Comparison of ENCODE assay signal across 14 cellular contexts in the genomic region with DNA sequence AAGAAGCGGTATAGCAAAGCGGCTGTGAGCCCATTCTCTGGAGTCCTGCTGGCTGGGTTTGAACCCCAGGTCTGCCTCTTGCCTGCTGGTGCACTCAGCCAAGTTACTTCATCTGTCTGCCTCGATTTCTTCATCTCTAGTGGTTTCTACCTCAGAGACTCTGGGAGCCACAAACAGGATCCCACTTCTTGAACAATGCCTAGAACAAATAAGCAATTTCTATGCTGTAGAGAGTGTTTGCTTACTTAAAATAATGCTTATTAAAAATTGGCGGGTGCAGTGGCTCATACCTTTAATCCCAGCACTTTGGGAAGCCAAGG.
DNase-seq lines count a peak whose midpoint lies in the region; ATAC-seq and TF ChIP-seq lines count a peak whose summit lies in the region.
"Had no signal": no experiment of that assay in that cellular context is flagged by ENCODE, and none has a peak within 500 bp of the region (broad histone marks: within the 10 kb centered on the region; RNA-seq: fewer than 3 reads in every experiment).

No MANE protein-coding gene starts in this region.

- H3K4me1 ChIP-seq in OCI-LY7 (ENCODE audit: insufficient read depth, low read length, poor library complexity, severe bottlenecking) (peaks cover 39% of the 10 kb centered on the region), stomach (peaks cover 11 to 45% (median 21%) of the 10 kb centered on the region in 4 donors)
- H3K4me1 ChIP-seq in effector memory CD4-positive, alpha-beta T cell (ENCODE audit: control insufficient read depth, insufficient read depth, low read length, poor library complexity, severe bottlenecking), result peaks cover 22% of the 10 kb centered on the region

- TF ChIP-seq CTCF in OCI-LY7 (conservative IDR thresholded peaks at IDR 0.05; ENCODE audit: low read length), result no peak
- no peak for TF ChIP-seq CTCF in stomach (IDR thresholded peaks at IDR 0.05)

- no TSS peak for BruUV-seq in OCI-LY7 (replicated peaks; lab: Mats Ljungman, UMichigan)

- peaks cover 11% of the 10 kb centered on the region for H3K36me3 ChIP-seq in OCI-LY7 (ENCODE audit: insufficient read depth, low read length)
- H3K36me3 ChIP-seq in effector memory CD4-positive, alpha-beta T cell (ENCODE audit: control insufficient read depth, insufficient read depth, low read length), result peaks cover 7% of the 10 kb centered on the region
- peaks cover 0 to 6% (median 2%) of the 10 kb centered on the region in 4 donors for H3K36me3 ChIP-seq in stomach

- H3K27ac ChIP-seq in OCI-LY7 (ENCODE audit: low read depth, low read length, poor library complexity, severe bottlenecking), result peak overlapping the region; percentile 33
- peak overlapping the region; percentile 38 for H3K27ac ChIP-seq in effector memory CD4-positive, alpha-beta T cell (ENCODE audit: insufficient read depth, low read length, poor library complexity, severe bottlenecking)
- peak overlapping the region in 3 of 5 donors; percentile 5 to 40 (median 23) for H3K27ac ChIP-seq in stomach

- H3K4me3 ChIP-seq in OCI-LY7 (ENCODE audit: low read depth, low read length, poor library complexity, severe bottlenecking) (peak overlapping the region; percentile 5), stomach (no peak overlapping the region)
- H3K4me3 ChIP-seq in effector memory CD4-positive, alpha-beta T cell (ENCODE audit: insufficient read depth, low read depth, low read length, poor library complexity, severe bottlenecking), result no peak overlapping the region

- H3K9me2 ChIP-seq in OCI-LY7 (ENCODE audit: insufficient read depth, low read length), result no peaks in the 10 kb centered on the region

- H3K27me3 Mint-ChIP-seq in activated CD8-positive, alpha-beta memory T cell treated with anti-CD3 and anti-CD28 coated beads, Interleukin-2, amount 10 ng/mL, durations not matched to agents 7 days and 5 days, result no peaks in the 10 kb centered on the region
- no peaks in the 10 kb centered on the region for H3K27me3 Mint-ChIP-seq in activated T-cell treated with anti-CD3 and anti-CD28 coated beads, Interleukin-2, amount 50 U/mL, for 24 hours
- H3K27me3 Mint-ChIP-seq: activated CD4-positive, alpha-beta T cell treated with anti-CD3 and anti-CD28 coated beads for 36 hours had no signal

- CTCF ChIA-PET in activated CD8-positive, alpha-beta memory T cell treated with anti-CD3 and anti-CD28 coated beads, Interleukin-2, amount 10 ng/mL, durations not matched to agents 7 days and 5 days (lab: Charles Lee), result interaction anchor here (1.0 to 1.9 kb wide), 7 partner anchors 16 to 93 kb away, joined by 3 to 10 read pairs (median 4); no protein-coding TSS in a partner anchor
- CTCF ChIA-PET in OCI-LY7 (lab: Charles Lee; ENCODE audit: unreplicated experiment), result no interaction called here

- H3K79me2 ChIP-seq in OCI-LY7 (ENCODE audit: insufficient read depth, low read depth, low read length), result peaks cover 14% of the 10 kb centered on the region; the same call in 1 of the 2 replicates

- intact Hi-C loops in OCI-LY7 (cut with micrococcal nuclease; ENCODE audit: unreplicated experiment), result no loop called here
- intact Hi-C loops in stomach (cut with DNase I; ENCODE audit: low total_unique reads), result no loop called here

- peak overlapping the region; percentile 95 for H3K27ac Mint-ChIP-seq in activated CD8-positive, alpha-beta memory T cell treated with anti-CD3 and anti-CD28 coated beads, Interleukin-2, amount 10 ng/mL, durations not matched to agents 7 days and 5 days
- H3K27ac Mint-ChIP-seq in activated T-cell treated with anti-CD3 and anti-CD28 coated beads, Interleukin-2, amount 50 U/mL, for 24 hours, result no peak overlapping the region
- H3K27ac Mint-ChIP-seq: activated CD4-positive, alpha-beta T cell treated with anti-CD3 and anti-CD28 coated beads for 36 hours; nephron progenitor cell had no signal

- POLR2A ChIA-PET in OCI-LY7 (lab: Charles Lee), result interaction anchor here (1.6 kb wide), 1 partner anchor 39 kb away, joined by 10 read pairs; no protein-coding TSS in a partner anchor

- no peaks in the 10 kb centered on the region for H3K27me3 ChIP-seq in effector memory CD4-positive, alpha-beta T cell (replicated peaks; ENCODE audit: control insufficient read depth, insufficient read depth, low read length, poor library complexity, severe bottlenecking)
- H3K27me3 ChIP-seq in stomach, result no peaks in the 10 kb centered on the region

- H3K4me3 Mint-ChIP-seq in activated CD8-positive, alpha-beta memory T cell treated with anti-CD3 and anti-CD28 coated beads, Interleukin-2, amount 10 ng/mL, durations not matched to agents 7 days and 5 days, result peak overlapping the region; percentile 58
- no peak overlapping the region for H3K4me3 Mint-ChIP-seq in activated T-cell treated with anti-CD3 and anti-CD28 coated beads, Interleukin-2, amount 50 U/mL, for 24 hours
- H3K4me3 Mint-ChIP-seq: activated CD4-positive, alpha-beta T cell treated with anti-CD3 and anti-CD28 coated beads for 36 hours; nephron progenitor cell had no signal

- no peak for ATAC-seq in activated CD8-positive, alpha-beta memory T cell treated with anti-CD3 and anti-CD28 coated beads, Interleukin-2, amount 10 ng/mL, durations not matched to agents 7 days and 5 days
- ATAC-seq: activated CD4-positive, alpha-beta T cell treated with anti-CD3 and anti-CD28 coated beads for 36 hours; right cardiac atrium had no signal

- H3K36me3 Mint-ChIP-seq in activated CD8-positive, alpha-beta memory T cell treated with anti-CD3 and anti-CD28 coated beads, Interleukin-2, amount 10 ng/mL, durations not matched to agents 7 days and 5 days, result peaks cover 14% of the 10 kb centered on the region
- peaks cover 14% of the 10 kb centered on the region for H3K36me3 Mint-ChIP-seq in activated T-cell treated with anti-CD3 and anti-CD28 coated beads, Interleukin-2, amount 50 U/mL, for 24 hours (ENCODE audit: low read depth)

- no peak for TF ChIP-seq POLR2A in stomach (IDR thresholded peaks at IDR 0.05)

- no peak for DNase-seq in activated CD8-positive, alpha-beta memory T cell treated with anti-CD3 and anti-CD28 coated beads, Interleukin-2, amount 10 ng/mL, durations not matched to agents 7 days and 5 days
- DNase-seq in activated CD8-positive, alpha-beta memory T cell treated with anti-CD3 and anti-CD28 coated beads, Interleukin-2, amount 50 U/mL, for 4 hours, result no peak
- DNase-seq in OCI-LY7 (ENCODE audit: low spot score), result no peak
- DNase-seq in effector memory CD4-positive, alpha-beta T cell, result no peak
- no peak for DNase-seq in stomach
- DNase-seq in activated T-cell treated with anti-CD3 and anti-CD28 coated beads, Interleukin-2, amount 50 U/mL, for 24 hours, result no peak
- no peak for DNase-seq in DMS114 treated with DMSO at 0.1 percent for 48 hours (lab: John Stamatoyannopoulos, UW; ENCODE audit: unreplicated experiment)
- no peak for DNase-seq in NCI-H2081 (lab: John Stamatoyannopoulos, UW)
- DNase-seq: activated CD4-positive, alpha-beta T cell treated with anti-CD3 and anti-CD28 coated beads for 36 hours; NCI-H1092 treated with DMSO at 0.1 percent for 48 hours; NCI-H2227 treated with DMSO at 0.1 percent for 48 hours; nephron progenitor cell; right cardiac atrium; stimulated activated naive CD4-positive, alpha-beta T cell had no signal

- H3K9me3 Mint-ChIP-seq in activated CD8-positive, alpha-beta memory T cell treated with anti-CD3 and anti-CD28 coated beads, Interleukin-2, amount 10 ng/mL, durations not matched to agents 7 days and 5 days (ENCODE audit: low read depth), result no peaks in the 10 kb centered on the region
- no peaks in the 10 kb centered on the region for H3K9me3 Mint-ChIP-seq in activated T-cell treated with anti-CD3 and anti-CD28 coated beads, Interleukin-2, amount 50 U/mL, for 24 hours
- H3K9me3 Mint-ChIP-seq: nephron progenitor cell had no signal

- no peak overlapping the region for H2AFZ ChIP-seq in OCI-LY7 (ENCODE audit: low read length)

- peak overlapping the region; percentile 62 for H3K4me2 ChIP-seq in OCI-LY7 (ENCODE audit: low read length)

- H3K4me1 Mint-ChIP-seq in activated CD8-positive, alpha-beta memory T cell treated with anti-CD3 and anti-CD28 coated beads, Interleukin-2, amount 10 ng/mL, durations not matched to agents 7 days and 5 days, result peaks cover 76% of the 10 kb centered on the region
- H3K4me1 Mint-ChIP-seq in activated T-cell treated with anti-CD3 and anti-CD28 coated beads, Interleukin-2, amount 50 U/mL, for 24 hours (ENCODE audit: low read depth), result peaks cover 48% of the 10 kb centered on the region

- peaks cover 24% of the 10 kb centered on the region for H4K20me1 ChIP-seq in OCI-LY7 (ENCODE audit: insufficient read depth, low read length)

- H3K9me3 ChIP-seq in OCI-LY7 (ENCODE audit: low read length), result no peaks in the 10 kb centered on the region
- no peaks in the 10 kb centered on the region for H3K9me3 ChIP-seq in effector memory CD4-positive, alpha-beta T cell (ENCODE audit: control insufficient read depth, low read length)
- H3K9me3 ChIP-seq in stomach, result no peaks in the 10 kb centered on the region

- TF ChIP-seq EP300 in stomach (IDR thresholded peaks at IDR 0.05), result no peak

- WGBS in stomach, 5 donors, result 80 to 85% (median 83%) methylated on average over 4 of the region's 4 CpGs
